9 cellular contexts compared by ENCODE assay signal in genomic region chr12:116558280-116559079, GRCh38. TPM values are rescaled to one million over a fixed set of nuclear protein-coding genes. Genes with fewer than 3 reads are reported as not detected.
DNase-seq lines count a peak whose midpoint lies in the region; ATAC-seq and TF ChIP-seq lines count a peak whose summit lies in the region.
"Had no signal": no experiment of that assay in that cellular context is flagged by ENCODE, and none has a peak within 500 bp of the region (broad histone marks: within the 10 kb centered on the region; RNA-seq: fewer than 3 reads in every experiment).

No MANE protein-coding gene starts in this region.

- TF ChIP-seq CTCF in lower lobe of right lung (IDR thresholded peaks at IDR 0.05) (no peak), transverse colon (IDR thresholded peaks at IDR 0.05) (no peak), glutamatergic neuron (IDR thresholded peaks at IDR 0.05; ENCODE audit: partially characterized antibody, unreplicated experiment) (no peak)

- H3K4me1 ChIP-seq in lower lobe of right lung = peaks cover 13% of the 10 kb centered on the region
- H3K4me1 ChIP-seq in transverse colon = peaks cover 0 to 19% (median 14%) of the 10 kb centered on the region in 4 donors

- peaks cover 2% of the 10 kb centered on the region for H3K9me3 Mint-ChIP-seq in activated naive CD4-positive, alpha-beta T cell treated with anti-CD3 and anti-CD28 coated beads for 36 hours
- peaks cover 5% of the 10 kb centered on the region for H3K9me3 Mint-ChIP-seq in activated CD4-positive, alpha-beta memory T cell treated with anti-CD3 and anti-CD28 coated beads for 36 hours
- H3K9me3 Mint-ChIP-seq in glutamatergic neuron (ENCODE audit: unreplicated experiment) = peaks cover 2% of the 10 kb centered on the region

- intact Hi-C loops in activated naive CD4-positive, alpha-beta T cell treated with anti-CD3 and anti-CD28 coated beads for 36 hours (cut with micrococcal nuclease) = loop anchor here (1.0 to 5.0 kb wide), 8 partner anchors 25 to 496 kb away; partner anchors contain the start of gene MED13L
- intact Hi-C loops in activated CD4-positive, alpha-beta memory T cell treated with anti-CD3 and anti-CD28 coated beads for 36 hours (cut with micrococcal nuclease) = loop anchor here (1.0 to 2.0 kb wide), 5 partner anchors 20 to 281 kb away; partner anchors contain the start of gene MED13L
- intact Hi-C loops in lower lobe of right lung (cut with DNase I) = no loop called here
- intact Hi-C loops in transverse colon (cut with DNase I; ENCODE audit: low total_unique reads) = no loop called here

- peaks cover 6% of the 10 kb centered on the region for H3K9me3 ChIP-seq in lower lobe of right lung
- peaks cover 6 to 7% of the 10 kb centered on the region in 2 donors for H3K9me3 ChIP-seq in transverse colon

- TF ChIP-seq POLR2A in transverse colon (IDR thresholded peaks at IDR 0.05) = no peak

- peak overlapping the region; percentile 53 for H3K27ac Mint-ChIP-seq in activated naive CD4-positive, alpha-beta T cell treated with anti-CD3 and anti-CD28 coated beads for 36 hours
- peak overlapping the region; percentile 95 for H3K27ac Mint-ChIP-seq in activated CD4-positive, alpha-beta memory T cell treated with anti-CD3 and anti-CD28 coated beads for 36 hours
- H3K27ac Mint-ChIP-seq in glutamatergic neuron (ENCODE audit: unreplicated experiment) = no peak overlapping the region

- H3K27ac ChIP-seq in lower lobe of right lung = peak overlapping the region; percentile 80
- H3K27ac ChIP-seq in transverse colon = peak overlapping the region; percentile 71 to 86 (median 76)

- no peak for ATAC-seq in lower lobe of right lung
- ATAC-seq in HG02852 (IDR thresholded peaks at IDR 0.05; ENCODE audit: unreplicated experiment) = no peak

- POLR2A ChIA-PET in activated CD4-positive, alpha-beta memory T cell treated with anti-CD3 and anti-CD28 coated beads for 36 hours (lab: Charles Lee) = no interaction called here

- H3K4me3 Mint-ChIP-seq in activated naive CD4-positive, alpha-beta T cell treated with anti-CD3 and anti-CD28 coated beads for 36 hours = no peak overlapping the region
- peak overlapping the region; percentile 69 for H3K4me3 Mint-ChIP-seq in activated CD4-positive, alpha-beta memory T cell treated with anti-CD3 and anti-CD28 coated beads for 36 hours
- H3K4me3 Mint-ChIP-seq in glutamatergic neuron (ENCODE audit: unreplicated experiment) = no peak overlapping the region

- no peaks in the 10 kb centered on the region for H3K27me3 ChIP-seq in lower lobe of right lung (ENCODE audit: low read depth)
- H3K27me3 ChIP-seq in transverse colon = no peaks in the 10 kb centered on the region
- H3K27me3 ChIP-seq: tibial nerve had no signal

- no peak for DNase-seq in activated naive CD4-positive, alpha-beta T cell treated with anti-CD3 and anti-CD28 coated beads for 36 hours
- DNase-seq in activated naive CD4-positive, alpha-beta T cell (lab: John Stamatoyannopoulos, UW) = no peak
- DNase-seq in activated CD4-positive, alpha-beta memory T cell treated with anti-CD3 and anti-CD28 coated beads for 36 hours = no peak
- DNase-seq in lower lobe of right lung (no peak), transverse colon (no peak), glutamatergic neuron (no peak), SW480 (ENCODE audit: low spot score) (no peak)

- no peaks in the 10 kb centered on the region for H3K27me3 Mint-ChIP-seq in activated naive CD4-positive, alpha-beta T cell treated with anti-CD3 and anti-CD28 coated beads for 36 hours (ENCODE audit: low read depth)
- no peaks in the 10 kb centered on the region for H3K27me3 Mint-ChIP-seq in activated CD4-positive, alpha-beta memory T cell treated with anti-CD3 and anti-CD28 coated beads for 36 hours
- H3K27me3 Mint-ChIP-seq in glutamatergic neuron (ENCODE audit: unreplicated experiment) = no peaks in the 10 kb centered on the region

- H3K36me3 Mint-ChIP-seq in activated naive CD4-positive, alpha-beta T cell treated with anti-CD3 and anti-CD28 coated beads for 36 hours (ENCODE audit: low read depth) = peaks cover under 1% of the 10 kb centered on the region
- peaks cover under 1% of the 10 kb centered on the region for H3K36me3 Mint-ChIP-seq in activated CD4-positive, alpha-beta memory T cell treated with anti-CD3 and anti-CD28 coated beads for 36 hours
- H3K36me3 Mint-ChIP-seq in glutamatergic neuron (ENCODE audit: unreplicated experiment) = no peaks in the 10 kb centered on the region

- H3K4me1 Mint-ChIP-seq in activated naive CD4-positive, alpha-beta T cell treated with anti-CD3 and anti-CD28 coated beads for 36 hours (ENCODE audit: low read depth) = peaks cover 22% of the 10 kb centered on the region
- peaks cover 34% of the 10 kb centered on the region for H3K4me1 Mint-ChIP-seq in activated CD4-positive, alpha-beta memory T cell treated with anti-CD3 and anti-CD28 coated beads for 36 hours (ENCODE audit: low read depth)
- peaks cover 5% of the 10 kb centered on the region for H3K4me1 Mint-ChIP-seq in glutamatergic neuron (ENCODE audit: low read depth, unreplicated experiment)

- 80 to 100% methylated on average over 7 to 18 of the region's 18 CpGs for WGBS in transverse colon (ENCODE audit: low coverage in 1 of 2), 2 donors

- CTCF ChIA-PET in activated naive CD4-positive, alpha-beta T cell treated with anti-CD3 and anti-CD28 coated beads for 36 hours (lab: Charles Lee) = interaction anchor here (0.6 to 1.3 kb wide), 7 partner anchors 13 to 764 kb away, joined by 3 to 4 read pairs (median 3); no protein-coding TSS in a partner anchor
- CTCF ChIA-PET in activated CD4-positive, alpha-beta memory T cell treated with anti-CD3 and anti-CD28 coated beads for 36 hours (lab: Charles Lee) = interaction anchor here (0.7 to 1.2 kb wide), 3 partner anchors 25 to 145 kb away, joined by 3 read pairs; no protein-coding TSS in a partner anchor

- in situ Hi-C loops in transverse colon (cut with MboI; ENCODE audit: low pct_ligation_motif_present in 1 of 4, low pct_unique_long_range_greater_than_20kb in 1 of 4, low sequenced_read_pairs in 3 of 4) = no loop called here

- no peaks in the 10 kb centered on the region for H3K36me3 ChIP-seq in lower lobe of right lung
- no peaks in the 10 kb centered on the region for H3K36me3 ChIP-seq in transverse colon
- H3K36me3 ChIP-seq: tibial nerve had no signal

- no peak overlapping the region for H3K4me3 ChIP-seq in lower lobe of right lung
- no peak overlapping the region for H3K4me3 ChIP-seq in transverse colon

- no peak for TF ChIP-seq EP300 in transverse colon (IDR thresholded peaks at IDR 0.05; ENCODE audit: low read depth)

RNA-seq across cellular contexts. Expression of gene MAP1LC3B2, which starts 0.7 kb away (rescaled TPM):
- 1 to 10 TPM; 1.2 to 1.5 TPM for total RNA-seq in activated naive CD4-positive, alpha-beta T cell treated with anti-CD3 and anti-CD28 coated beads for 36 hours
- total RNA-seq in activated CD4-positive, alpha-beta memory T cell treated with anti-CD3 and anti-CD28 coated beads for 36 hours = 1 to 10 TPM in 1 of 2 experiments, under 1 TPM in 1; 0.78 to 1.2 TPM
- total RNA-seq in lower lobe of right lung (1.9 TPM), transverse colon (1 to 10 TPM in 2 of 4 donors, not detected in 2; 1.1 to 2.5 TPM), glutamatergic neuron (ENCODE audit: unreplicated experiment) (4.4 TPM)

Comparison
In these comparisons a context has a peak if more than half of its experiments do, and no peak if none do; other contexts are left out.
1. intact Hi-C loops: an anchor here in activated naive CD4-positive, alpha-beta T cell treated with anti-CD3 and anti-CD28 coated beads for 36 hours (1.0 to 5.0 kb wide) and activated CD4-positive, alpha-beta memory T cell treated with anti-CD3 and anti-CD28 coated beads for 36 hours (1.0 to 2.0 kb wide); none called in lower lobe of right lung and transverse colon.